ENCODE assay signal across 21 cellular contexts in genomic region chr9:25205285-25205684, GRCh38.
"Had no signal": no experiment of that assay in that cellular context is flagged by ENCODE, and none has a peak within 500 bp of the region (broad histone marks: within the 10 kb centered on the region; RNA-seq: fewer than 3 reads in every experiment).

No MANE protein-coding gene starts in this region.

- ATAC-seq: activated T-cell treated with anti-CD3 and anti-CD28 coated beads, Interleukin-2, amount 50 U/mL, for 4 hours; Panc1; Right ventricle myocardium inferior; T-cell had no signal

- H3K27ac ChIP-seq: SK-N-MC had no signal

- DNase-seq: activated CD4-positive, alpha-beta memory T cell treated with anti-CD3 and anti-CD28 coated beads for 36 hours; activated CD4-positive, alpha-beta T cell treated with anti-CD3 and anti-CD28 coated beads, Interleukin-2, amount 10 ng/mL, durations not matched to agents 7 days and 5 days; activated CD4-positive, CD25-positive, alpha-beta regulatory T cell; activated CD8-positive, alpha-beta memory T cell treated with anti-CD3 and anti-CD28 coated beads for 24 hours; activated gamma-delta T cell; activated naive CD4-positive, alpha-beta T cell treated with anti-CD3 and anti-CD28 coated beads for 36 hours; activated T-cell treated with anti-CD3 and anti-CD28 coated beads, Interleukin-2, amount 50 U/mL, for 4 hours; KG1; NCI-H1048; NCI-H146; NCI-H187 treated with DMSO at 0.1 percent for 48 hours; NCI-H345; NCI-H510A; NCI-H526 treated with DMSO at 0.1 percent for 48 hours; RPMI8226; T-cell; T-helper 2 cell; T1000 had no signal

- H3K4me3 ChIP-seq: SK-N-MC had no signal
